Comparison of ENCODE assay signal across 21 cellular contexts in genomic region chr5:136023935-136024645, GRCh38. TPM values are rescaled to one million over a fixed set of nuclear protein-coding genes. Genes with fewer than 3 reads are reported as not detected.
DNase-seq lines count a peak whose midpoint lies in the region; ATAC-seq and TF ChIP-seq lines count a peak whose summit lies in the region.
"Had no signal": no experiment of that assay in that cellular context is flagged by ENCODE, and none has a peak within 500 bp of the region (broad histone marks: within the 10 kb centered on the region; RNA-seq: fewer than 3 reads in every experiment).

No MANE protein-coding gene starts in this region.

- WGBS in heart right ventricle, 2 donors, result 66 to 76% methylated on average over 11 of the region's 11 CpGs

- H3K9me3 ChIP-seq in heart right ventricle, result no peaks in the 10 kb centered on the region
- no peaks in the 10 kb centered on the region for H3K9me3 ChIP-seq in colonic mucosa
- H3K9me3 ChIP-seq: body of pancreas, left lung, spleen, suprapubic skin had no signal

- intact Hi-C loops in heart right ventricle (cut with DNase I), result loop anchor here in 3 of 10 donors (5.0 to 10.0 kb wide), 3 partner anchors 33 to 49 kb away; no protein-coding TSS in a partner anchor
- intact Hi-C loops in cardiac septum (cut with DNase I), result no loop called here
- intact Hi-C loops in colonic mucosa (cut with DNase I), result no loop called here

- H3K27me3 ChIP-seq in heart right ventricle (peaks cover 0 to 8% (median 0%) of the 10 kb centered on the region in 7 donors), colonic mucosa (no peaks in the 10 kb centered on the region)
- H3K27me3 ChIP-seq: suprapubic skin had no signal

- H3K27ac ChIP-seq in heart right ventricle (peak overlapping the region in 6 of 10 donors; percentile 14 to 79 (median 50)), colonic mucosa (no peak overlapping the region)
- H3K27ac ChIP-seq: left lung, suprapubic skin had no signal

- no peak overlapping the region for H3K9ac ChIP-seq in colonic mucosa (ENCODE audit: low read depth in 2 of 2, low read length in 2 of 2)

- H3K4me3 ChIP-seq in heart right ventricle, result no peak overlapping the region
- no peak overlapping the region for H3K4me3 ChIP-seq in colonic mucosa
- H3K4me3 ChIP-seq: body of pancreas, hepatocyte, left lung, spleen, suprapubic skin had no signal

- ATAC-seq in heart right ventricle (no peak), esophagus mucosa (no peak)
- ATAC-seq: body of pancreas, left lung had no signal

- H3K4me1 ChIP-seq in heart right ventricle, result peaks cover 5 to 81% (median 50%) of the 10 kb centered on the region in 9 donors
- H3K4me1 ChIP-seq in colonic mucosa, result peaks cover 1% of the 10 kb centered on the region

- H3K36me3 ChIP-seq in heart right ventricle (no peaks in the 10 kb centered on the region), colonic mucosa (no peaks in the 10 kb centered on the region)
- H3K36me3 ChIP-seq: left lung, spleen, suprapubic skin had no signal

- TF ChIP-seq CTCF in heart right ventricle (IDR thresholded peaks at IDR 0.05) (no peak), colonic mucosa (IDR thresholded peaks at IDR 0.05) (no peak)

- no peak for DNase-seq in heart right ventricle
- no peak for DNase-seq in cardiac septum (ENCODE audit: low spot score)
- peak; percentile 89 for DNase-seq in astrocyte of the hippocampus (ENCODE audit: low read depth, low spot score)
- peak; percentile 84 for DNase-seq in myocyte (ENCODE audit: low read depth)
- no peak for DNase-seq in NCI-H2107 treated with DMSO at 0.1 percent for 48 hours (lab: John Stamatoyannopoulos, UW; ENCODE audit: unreplicated experiment)
- DNase-seq in colonic mucosa, result no peak
- DNase-seq in HT-29 (ENCODE audit: low spot score), result no peak
- DNase-seq: activated CD4-positive, alpha-beta T cell treated with anti-CD3 and anti-CD28 coated beads, Interleukin-2, amount 50 U/mL, for 4 hours; DND-41; KBM-7; left lung; NCI-H1694; NCI-H774; nephron progenitor cell; SHP77; spleen; T1000 had no signal

RNA-seq across cellular contexts. Expression of gene TGFBI, which starts 4.7 kb away (rescaled TPM):
- total RNA-seq in heart right ventricle (100 to 1,000 TPM in 1 of 10 donors, 10 to 100 TPM in 9; 29.6 to 137 (median 46.2) TPM), cardiac septum (46.9 TPM), myocyte (758 and 1,068 TPM in 2 replicates), colonic mucosa (10 to 100 TPM; 47.5 to 63.3 TPM), esophagus mucosa (13.4 TPM)
- 10 to 100 TPM; 65.5 to 69.9 TPM for polyA plus RNA-seq in heart right ventricle
- polyA plus RNA-seq in myocyte (2012), result 508 TPM
- total RNA-seq in HT-29 (2014; rRNA removed; shearing (Covaris generic)), result 33.6 and 37.2 TPM in 2 replicates

Comparison
In these comparisons a context has a peak if more than half of its experiments do, and no peak if none do; other contexts are left out.
1. DNase-seq: peak in astrocyte of the hippocampus (single experiment) and myocyte (single experiment); none in heart right ventricle (0 of 2), cardiac septum (single experiment), NCI-H2107 treated with DMSO at 0.1 percent for 48 hours (single experiment), colonic mucosa (single experiment) and HT-29 (single experiment).